29 cellular contexts compared by ENCODE assay signal in genomic region chr17:31140127-31140526, GRCh38.
"Had no signal": no experiment of that assay in that cellular context is flagged by ENCODE, and none has a peak within 500 bp of the region (broad histone marks: within the 10 kb centered on the region; RNA-seq: fewer than 3 reads in every experiment).

No MANE protein-coding gene starts in this region.

- H3K27ac ChIP-seq: ascending aorta, esophagus muscularis mucosa, foreskin keratinocyte, gastrocnemius medialis, heart left ventricle had no signal

- H3K9me3 ChIP-seq: ascending aorta, esophagus muscularis mucosa, gastrocnemius medialis had no signal

- H3K27me3 ChIP-seq: ascending aorta, esophagus muscularis mucosa, foreskin keratinocyte, gastrocnemius medialis, heart left ventricle had no signal

- DNase-seq: activated CD4-positive, alpha-beta memory T cell treated with anti-CD3 and anti-CD28 coated beads, Interleukin-2, amount 10 ng/mL, durations not matched to agents 7 days and 5 days; activated CD4-positive, alpha-beta T cell treated with anti-CD3 and anti-CD28 coated beads for 1 hour; activated CD4-positive, alpha-beta T cell treated with anti-CD3 and anti-CD28 coated beads for 4 hours; activated CD4-positive, alpha-beta T cell treated with anti-CD3 and anti-CD28 coated beads, Interleukin-2, amount 10 ng/mL, durations not matched to agents 7 days and 5 days; activated CD4-positive, alpha-beta T cell treated with anti-CD3 and anti-CD28 coated beads, Interleukin-2, amount 50 U/mL, for 4 hours; activated CD8-positive, alpha-beta memory T cell treated with anti-CD3 and anti-CD28 coated beads, Interleukin-2, amount 50 U/mL, for 48 hours; activated gamma-delta T cell; activated naive CD4-positive, alpha-beta T cell; activated naive CD4-positive, alpha-beta T cell treated with anti-CD3 and anti-CD28 coated beads, Interleukin-2, amount 10 ng/mL, durations not matched to agents 7 days and 5 days; activated naive CD8-positive, alpha-beta T cell treated with anti-CD3 and anti-CD28 coated beads, Interleukin-2, amount 10 ng/mL, durations not matched to agents 7 days and 5 days; activated T-cell treated with anti-CD3 and anti-CD28 coated beads for 4 hours; activated T-cell treated with anti-CD3 and anti-CD28 coated beads, Interleukin-2, amount 50 U/mL, for 24 hours; activated T-cell treated with anti-CD3 and anti-CD28 coated beads, Interleukin-2, amount 50 U/mL, for 72 hours; cortex of kidney; dermis blood vessel endothelial cell; effector CD4-positive, alpha-beta T cell; effector memory CD8-positive, alpha-beta T cell; erythroblast; foreskin keratinocyte; gastrocnemius medialis; glutamatergic neuron; heart left ventricle; T-helper 1 cell; T-helper 17 cell had no signal

- H3K27ac Mint-ChIP-seq: activated CD4-positive, alpha-beta memory T cell treated with anti-CD3 and anti-CD28 coated beads, Interleukin-2, amount 10 ng/mL, durations not matched to agents 7 days and 5 days; activated CD4-positive, alpha-beta T cell treated with anti-CD3 and anti-CD28 coated beads, Interleukin-2, amount 10 ng/mL, durations not matched to agents 7 days and 5 days; activated naive CD4-positive, alpha-beta T cell treated with anti-CD3 and anti-CD28 coated beads, Interleukin-2, amount 10 ng/mL, durations not matched to agents 7 days and 5 days; activated naive CD4-positive, alpha-beta T cell treated with anti-CD3 and anti-CD28 coated beads, Interleukin-2, amount 50 U/mL, for 72 hours; activated naive CD8-positive, alpha-beta T cell treated with anti-CD3 and anti-CD28 coated beads, Interleukin-2, amount 10 ng/mL, durations not matched to agents 7 days and 5 days; activated T-cell treated with anti-CD3 and anti-CD28 coated beads, Interleukin-2, amount 50 U/mL, for 24 hours; brain; T-helper 2 cell treated with Interferon-gamma antibody and Interleukin-4, amounts not matched to agents 5 μg/mL and 100 μg/mL, for 36 hours had no signal

- H3K27me3 Mint-ChIP-seq: activated CD4-positive, alpha-beta memory T cell treated with anti-CD3 and anti-CD28 coated beads, Interleukin-2, amount 10 ng/mL, durations not matched to agents 7 days and 5 days; activated CD4-positive, alpha-beta T cell treated with anti-CD3 and anti-CD28 coated beads, Interleukin-2, amount 10 ng/mL, durations not matched to agents 7 days and 5 days; activated naive CD4-positive, alpha-beta T cell treated with anti-CD3 and anti-CD28 coated beads, Interleukin-2, amount 10 ng/mL, durations not matched to agents 7 days and 5 days; activated naive CD8-positive, alpha-beta T cell treated with anti-CD3 and anti-CD28 coated beads, Interleukin-2, amount 10 ng/mL, durations not matched to agents 7 days and 5 days; activated T-cell treated with anti-CD3 and anti-CD28 coated beads, Interleukin-2, amount 50 U/mL, for 24 hours; brain; effector memory CD8-positive, alpha-beta T cell; T-helper 17 cell had no signal

- H3K36me3 Mint-ChIP-seq: activated naive CD4-positive, alpha-beta T cell treated with anti-CD3 and anti-CD28 coated beads, Interleukin-2, amount 10 ng/mL, durations not matched to agents 7 days and 5 days had no signal

- ATAC-seq: activated naive CD4-positive, alpha-beta T cell treated with anti-CD3 and anti-CD28 coated beads, Interleukin-2, amount 50 U/mL, for 72 hours; activated T-cell treated with anti-CD3 and anti-CD28 coated beads, Interleukin-2, amount 50 U/mL, for 72 hours; effector memory CD8-positive, alpha-beta T cell; foreskin keratinocyte; gastrocnemius medialis; heart left ventricle; T-helper 17 cell had no signal

- H3K4me1 Mint-ChIP-seq: activated CD4-positive, alpha-beta T cell treated with anti-CD3 and anti-CD28 coated beads, Interleukin-2, amount 10 ng/mL, durations not matched to agents 7 days and 5 days; activated naive CD4-positive, alpha-beta T cell treated with anti-CD3 and anti-CD28 coated beads, Interleukin-2, amount 10 ng/mL, durations not matched to agents 7 days and 5 days had no signal

- H3K4me1 ChIP-seq: ascending aorta, foreskin keratinocyte, gastrocnemius medialis, heart left ventricle had no signal

- H3K4me3 ChIP-seq: ascending aorta, esophagus muscularis mucosa, gastrocnemius medialis, heart left ventricle had no signal

- H3K4me3 Mint-ChIP-seq: activated CD4-positive, alpha-beta memory T cell treated with anti-CD3 and anti-CD28 coated beads, Interleukin-2, amount 10 ng/mL, durations not matched to agents 7 days and 5 days; activated CD4-positive, alpha-beta T cell treated with anti-CD3 and anti-CD28 coated beads, Interleukin-2, amount 10 ng/mL, durations not matched to agents 7 days and 5 days; activated naive CD4-positive, alpha-beta T cell treated with anti-CD3 and anti-CD28 coated beads, Interleukin-2, amount 10 ng/mL, durations not matched to agents 7 days and 5 days; activated naive CD8-positive, alpha-beta T cell treated with anti-CD3 and anti-CD28 coated beads, Interleukin-2, amount 10 ng/mL, durations not matched to agents 7 days and 5 days; activated T-cell treated with anti-CD3 and anti-CD28 coated beads, Interleukin-2, amount 50 U/mL, for 24 hours; activated T-cell treated with anti-CD3 and anti-CD28 coated beads, Interleukin-2, amount 50 U/mL, for 72 hours; brain; effector memory CD8-positive, alpha-beta T cell; T-helper 17 cell; T-helper 2 cell treated with Interferon-gamma antibody and Interleukin-4, amounts not matched to agents 5 μg/mL and 100 μg/mL, for 36 hours had no signal

- H3K9me3 Mint-ChIP-seq: activated CD4-positive, alpha-beta memory T cell treated with anti-CD3 and anti-CD28 coated beads, Interleukin-2, amount 10 ng/mL, durations not matched to agents 7 days and 5 days; activated CD4-positive, alpha-beta T cell treated with anti-CD3 and anti-CD28 coated beads, Interleukin-2, amount 10 ng/mL, durations not matched to agents 7 days and 5 days; activated naive CD4-positive, alpha-beta T cell treated with anti-CD3 and anti-CD28 coated beads, Interleukin-2, amount 10 ng/mL, durations not matched to agents 7 days and 5 days; activated naive CD4-positive, alpha-beta T cell treated with anti-CD3 and anti-CD28 coated beads, Interleukin-2, amount 50 U/mL, for 72 hours; activated naive CD8-positive, alpha-beta T cell treated with anti-CD3 and anti-CD28 coated beads, Interleukin-2, amount 10 ng/mL, durations not matched to agents 7 days and 5 days; activated T-cell treated with anti-CD3 and anti-CD28 coated beads, Interleukin-2, amount 50 U/mL, for 24 hours; activated T-cell treated with anti-CD3 and anti-CD28 coated beads, Interleukin-2, amount 50 U/mL, for 72 hours; effector memory CD8-positive, alpha-beta T cell; T-helper 2 cell treated with Interferon-gamma antibody and Interleukin-4, amounts not matched to agents 5 μg/mL and 100 μg/mL, for 36 hours had no signal

- H3K36me3 ChIP-seq: gastrocnemius medialis had no signal
